26 cellular contexts compared by ENCODE assay signal in genomic region chr5:3385874-3386536, GRCh38.
"Had no signal": no experiment of that assay in that cellular context is flagged by ENCODE, and none has a peak within 500 bp of the region (broad histone marks: within the 10 kb centered on the region; RNA-seq: fewer than 3 reads in every experiment).

No MANE protein-coding gene starts in this region.

- H3K36me3 ChIP-seq: colonic mucosa, gastroesophageal sphincter, heart right ventricle, neural progenitor cell, ovary, right lobe of liver, thoracic aorta, tibial nerve, upper lobe of left lung had no signal

- H3K27me3 ChIP-seq: colonic mucosa, foreskin keratinocyte, neural progenitor cell, ovary, right lobe of liver, tibial nerve, upper lobe of left lung had no signal

- H3K4me1 ChIP-seq: colonic mucosa, foreskin keratinocyte, gastroesophageal sphincter, heart right ventricle, neural progenitor cell, psoas muscle, right lobe of liver, tibial nerve, upper lobe of left lung had no signal

- DNase-seq: colonic mucosa; effector CD8-positive, alpha-beta T cell; endodermal cell; foreskin keratinocyte; heart right ventricle; hippocampal formation; kidney glomerular epithelial cell; left colon; left ventricle myocardium superior; naive B cell; nucleus accumbens; ovary; posterior cingulate gyrus; psoas muscle; right lobe of liver; small intestine; stimulated activated CD4-positive, alpha-beta T cell treated with anti-CD3 and anti-CD28 coated beads, Interleukin-15, amount 100 ng/mL, for 24 hours; stimulated activated CD4-positive, alpha-beta T cell treated with anti-CD3 and anti-CD28 coated beads, Interleukin-2, amount 100 ng/mL, for 48 hours; stimulated activated naive B cell treated with anti-CD40 and anti-IgM and Interleukin-4, amounts not matched to agents 10 μg/mL and 1 μg/mL and 100 μg/mL, for 72 hours had no signal

- H3K27ac ChIP-seq: colonic mucosa, epithelial cell of prostate, foreskin keratinocyte, gastroesophageal sphincter, heart right ventricle, neural progenitor cell, ovary, psoas muscle, right lobe of liver, thoracic aorta, tibial nerve, upper lobe of left lung had no signal

- H3K9me3 ChIP-seq: colonic mucosa, heart right ventricle, ovary, psoas muscle, right lobe of liver, thoracic aorta, upper lobe of left lung had no signal

- H3K4me3 ChIP-seq: colonic mucosa, gastroesophageal sphincter, heart right ventricle, lung, neural progenitor cell, ovary, psoas muscle, right lobe of liver, thoracic aorta, tibial nerve, upper lobe of left lung had no signal
